Comparison of ENCODE assay signal across 17 cellular contexts in genomic region chr6:91718198-91718597, GRCh38.
DNase-seq lines count a peak whose midpoint lies in the region; ATAC-seq lines count a peak whose summit lies in the region.
"Had no signal": no experiment of that assay in that cellular context is flagged by ENCODE, and none has a peak within 500 bp of the region (broad histone marks: within the 10 kb centered on the region; RNA-seq: fewer than 3 reads in every experiment).

No MANE protein-coding gene starts in this region.

- no peaks in the 10 kb centered on the region for H3K9me3 Mint-ChIP-seq in activated CD4-positive, alpha-beta memory T cell treated with anti-CD3 and anti-CD28 coated beads, Interleukin-2, amount 10 ng/mL, durations not matched to agents 7 days and 5 days

- CTCF ChIA-PET in activated CD4-positive, alpha-beta memory T cell treated with anti-CD3 and anti-CD28 coated beads, Interleukin-2, amount 10 ng/mL, durations not matched to agents 7 days and 5 days (lab: Charles Lee): no interaction called here

- H3K4me1 Mint-ChIP-seq in activated CD4-positive, alpha-beta memory T cell treated with anti-CD3 and anti-CD28 coated beads, Interleukin-2, amount 10 ng/mL, durations not matched to agents 7 days and 5 days: no peaks in the 10 kb centered on the region

- no peaks in the 10 kb centered on the region for H3K27me3 ChIP-seq in BLaER1 treated with 17β-estradiol and CSF1 and Interleukin-3, amounts not matched to agents 10 nM and 100 nM

- H4K20me1 ChIP-seq in BLaER1 treated with 17β-estradiol and CSF1 and Interleukin-3, amounts not matched to agents 10 nM and 100 nM: no peaks in the 10 kb centered on the region

- peaks cover 0 to 31% (median 19%) of the 10 kb centered on the region in 10 experiments; a peak in 14 of 20 replicates for H3K4me1 ChIP-seq in BLaER1 treated with 17β-estradiol and CSF1 and Interleukin-3, amounts not matched to agents 10 nM and 100 nM
- H3K4me1 ChIP-seq: left ventricle myocardium inferior had no signal

- POLR2A ChIA-PET in activated CD4-positive, alpha-beta memory T cell treated with anti-CD3 and anti-CD28 coated beads, Interleukin-2, amount 10 ng/mL, durations not matched to agents 7 days and 5 days (lab: Charles Lee): no interaction called here

- no peak overlapping the region for H3K9ac ChIP-seq in BLaER1 treated with 17β-estradiol and CSF1 and Interleukin-3, amounts not matched to agents 10 nM and 100 nM

- no peaks in the 10 kb centered on the region for H3K36me3 ChIP-seq in BLaER1 treated with 17β-estradiol and CSF1 and Interleukin-3, amounts not matched to agents 10 nM and 100 nM
- H3K36me3 ChIP-seq: left ventricle myocardium inferior had no signal

- no peak overlapping the region for H3K27ac ChIP-seq in BLaER1 treated with 17β-estradiol and CSF1 and Interleukin-3, amounts not matched to agents 10 nM and 100 nM
- H3K27ac ChIP-seq: left ventricle myocardium inferior had no signal

- H3K4me2 ChIP-seq in BLaER1 treated with 17β-estradiol and CSF1 and Interleukin-3, amounts not matched to agents 10 nM and 100 nM: peak overlapping the region in 10 of 11 experiments; percentile 1 to 53 (median 34); a peak in 14 of 22 replicates

- DNase-seq in cerebellar nuclear complex (lab: John Stamatoyannopoulos, UW): no peak
- no peak for DNase-seq in activated naive CD4-positive, alpha-beta T cell (lab: John Stamatoyannopoulos, UW)
- no peak for DNase-seq in activated CD4-positive, alpha-beta memory T cell treated with anti-CD3 and anti-CD28 coated beads, Interleukin-2, amount 10 ng/mL, durations not matched to agents 7 days and 5 days
- DNase-seq: 8988T; activated naive CD4-positive, alpha-beta T cell treated with anti-CD3 and anti-CD28 coated beads, Interleukin-2, amount 50 U/mL, for 16 hours; activated T-cell treated with anti-CD3 and anti-CD28 coated beads for 4 hours; C1 segment of cervical spinal cord; GDM1; KG1; left ventricle myocardium inferior; NCI-H2081; NCI-H446 treated with DMSO at 0.1 percent for 48 hours had no signal

- no peaks in the 10 kb centered on the region for H3K27me3 Mint-ChIP-seq in activated CD4-positive, alpha-beta memory T cell treated with anti-CD3 and anti-CD28 coated beads, Interleukin-2, amount 10 ng/mL, durations not matched to agents 7 days and 5 days

- no peak overlapping the region for H3K27ac Mint-ChIP-seq in activated CD4-positive, alpha-beta memory T cell treated with anti-CD3 and anti-CD28 coated beads, Interleukin-2, amount 10 ng/mL, durations not matched to agents 7 days and 5 days

- no peaks in the 10 kb centered on the region for H3K36me3 Mint-ChIP-seq in activated CD4-positive, alpha-beta memory T cell treated with anti-CD3 and anti-CD28 coated beads, Interleukin-2, amount 10 ng/mL, durations not matched to agents 7 days and 5 days (ENCODE audit: low read depth)

- peaks cover 0 to 4% (median 0%) of the 10 kb centered on the region in 11 experiments; a peak in 4 of 22 replicates for H3K9me3 ChIP-seq in BLaER1 treated with 17β-estradiol and CSF1 and Interleukin-3, amounts not matched to agents 10 nM and 100 nM (replicated peaks in 1 of 11)
- H3K9me3 ChIP-seq: left ventricle myocardium inferior had no signal

- ATAC-seq in GM18868 (IDR thresholded peaks at IDR 0.05; ENCODE audit: unreplicated experiment) (peak; percentile 92), HG02623 (IDR thresholded peaks at IDR 0.05; ENCODE audit: unreplicated experiment) (peak; percentile 57), HG03159 (IDR thresholded peaks at IDR 0.05; ENCODE audit: unreplicated experiment) (peak; percentile 61), HG03457 (IDR thresholded peaks at IDR 0.05; ENCODE audit: unreplicated experiment) (no peak)

- H3K4me3 ChIP-seq in BLaER1 treated with 17β-estradiol and CSF1 and Interleukin-3, amounts not matched to agents 10 nM and 100 nM: no peak overlapping the region
- H3K4me3 ChIP-seq: left ventricle myocardium inferior had no signal

- H3K4me3 Mint-ChIP-seq in activated CD4-positive, alpha-beta memory T cell treated with anti-CD3 and anti-CD28 coated beads, Interleukin-2, amount 10 ng/mL, durations not matched to agents 7 days and 5 days: no peak overlapping the region
